In genomic region chr20:25140968-25141367, GRCh38 we compare ENCODE assay signal across 41 cellular contexts. TPM values are rescaled to one million over a fixed set of nuclear protein-coding genes. Genes with fewer than 3 reads are reported as not detected.
"Had no signal": no experiment of that assay in that cellular context is flagged by ENCODE, and none has a peak within 500 bp of the region (broad histone marks: within the 10 kb centered on the region; RNA-seq: fewer than 3 reads in every experiment).

No MANE protein-coding gene starts in this region.

- H3K4me1 ChIP-seq: adrenal gland, breast epithelium had no signal

- H3K36me3 Mint-ChIP-seq: activated naive CD4-positive, alpha-beta T cell treated with anti-CD3 and anti-CD28 coated beads, Interleukin-2, amount 10 ng/mL, durations not matched to agents 7 days and 5 days; activated naive CD4-positive, alpha-beta T cell treated with anti-CD3 and anti-CD28 coated beads, Interleukin-2, amount 50 U/mL, for 24 hours; activated naive CD4-positive, alpha-beta T cell treated with anti-CD3 and anti-CD28 coated beads, Interleukin-2, amount 50 U/mL, for 72 hours; activated naive CD8-positive, alpha-beta T cell; activated naive CD8-positive, alpha-beta T cell treated with anti-CD3 and anti-CD28 coated beads for 36 hours; activated naive CD8-positive, alpha-beta T cell treated with anti-CD3 and anti-CD28 coated beads, Interleukin-2, amount 10 ng/mL, durations not matched to agents 7 days and 5 days; brain had no signal

- H3K27ac ChIP-seq: adrenal gland, ascending aorta, body of pancreas, brain microvascular endothelial cell, breast epithelium, cardiac muscle cell had no signal

- H3K36me3 ChIP-seq: adrenal gland, ascending aorta, brain microvascular endothelial cell, breast epithelium, cardiac muscle cell had no signal

- H3K4me3 ChIP-seq: adrenal gland, ascending aorta, body of pancreas, breast epithelium, cardiac muscle cell had no signal

- H3K4me3 Mint-ChIP-seq: activated naive CD4-positive, alpha-beta T cell treated with anti-CD3 and anti-CD28 coated beads for 36 hours; activated naive CD4-positive, alpha-beta T cell treated with anti-CD3 and anti-CD28 coated beads, Interleukin-2, amount 10 ng/mL, durations not matched to agents 7 days and 5 days; activated naive CD4-positive, alpha-beta T cell treated with anti-CD3 and anti-CD28 coated beads, Interleukin-2, amount 50 U/mL, for 24 hours; activated naive CD8-positive, alpha-beta T cell; activated naive CD8-positive, alpha-beta T cell treated with anti-CD3 and anti-CD28 coated beads for 36 hours; activated naive CD8-positive, alpha-beta T cell treated with anti-CD3 and anti-CD28 coated beads, Interleukin-2, amount 10 ng/mL, durations not matched to agents 7 days and 5 days; activated naive CD8-positive, alpha-beta T cell treated with anti-CD3 and anti-CD28 coated beads, Interleukin-2, amount 50 U/mL, for 24 hours; activated T-cell treated with anti-CD3 and anti-CD28 coated beads, Interleukin-2, amount 50 U/mL, for 24 hours; activated T-cell treated with anti-CD3 and anti-CD28 coated beads, Interleukin-2, amount 50 U/mL, for 4 hours; activated T-cell treated with anti-CD3 and anti-CD28 coated beads, Interleukin-2, amount 50 U/mL, for 72 hours; activated T-helper 1 cell treated with anti-CD3 and anti-CD28 coated beads, Interleukin-12 subunit alpha, Interleukin-12 subunit beta, Interleukin-2, Interleukin-4 antibody, amounts not matched to agents 30 ng/mL and 10 ng/mL and 1 ng/mL, durations not matched to agents 14 hours and 24 hours and 36 hours; activated T-helper 17 cell treated with anti-CD3 and anti-CD28 coated beads, Interleukin-2, amount 50 U/mL, for 72 hours; brain; central memory CD8-positive, alpha-beta T cell had no signal

- H3K27ac Mint-ChIP-seq: activated naive CD4-positive, alpha-beta T cell treated with anti-CD3 and anti-CD28 coated beads for 36 hours; activated naive CD4-positive, alpha-beta T cell treated with anti-CD3 and anti-CD28 coated beads, Interleukin-2, amount 10 ng/mL, durations not matched to agents 7 days and 5 days; activated naive CD4-positive, alpha-beta T cell treated with anti-CD3 and anti-CD28 coated beads, Interleukin-2, amount 50 U/mL, for 24 hours; activated naive CD4-positive, alpha-beta T cell treated with anti-CD3 and anti-CD28 coated beads, Interleukin-2, amount 50 U/mL, for 72 hours; activated naive CD8-positive, alpha-beta T cell; activated naive CD8-positive, alpha-beta T cell treated with anti-CD3 and anti-CD28 coated beads for 36 hours; activated naive CD8-positive, alpha-beta T cell treated with anti-CD3 and anti-CD28 coated beads, Interleukin-2, amount 10 ng/mL, durations not matched to agents 7 days and 5 days; activated naive CD8-positive, alpha-beta T cell treated with anti-CD3 and anti-CD28 coated beads, Interleukin-2, amount 50 U/mL, for 24 hours; activated T-cell treated with anti-CD3 and anti-CD28 coated beads, Interleukin-2, amount 50 U/mL, for 24 hours; activated T-cell treated with anti-CD3 and anti-CD28 coated beads, Interleukin-2, amount 50 U/mL, for 72 hours; activated T-helper 1 cell treated with anti-CD3 and anti-CD28 coated beads, Interleukin-12 subunit alpha, Interleukin-12 subunit beta, Interleukin-2, Interleukin-4 antibody, amounts not matched to agents 30 ng/mL and 10 ng/mL and 1 ng/mL, durations not matched to agents 14 hours and 24 hours and 36 hours; activated T-helper 17 cell treated with anti-CD3 and anti-CD28 coated beads, Interleukin-2, amount 50 U/mL, for 72 hours; activated T-helper 2 cell treated with anti-CD3 and anti-CD28 coated beads, Interferon-gamma antibody, Interleukin-2, Interleukin-4, amounts not matched to agents 10 μg/mL and 5 μg/mL and 100 μg/mL, durations not matched to agents 14 hours and 24 hours and 36 hours; brain had no signal

- ATAC-seq: activated naive CD4-positive, alpha-beta T cell treated with anti-CD3 and anti-CD28 coated beads, Interleukin-2, amount 50 U/mL, for 72 hours; activated naive CD8-positive, alpha-beta T cell treated with anti-CD3 and anti-CD28 coated beads, Interleukin-2, amount 50 U/mL, for 24 hours; activated T-cell treated with anti-CD3 and anti-CD28 coated beads, Interleukin-2, amount 50 U/mL, for 4 hours; activated T-cell treated with anti-CD3 and anti-CD28 coated beads, Interleukin-2, amount 50 U/mL, for 72 hours; activated T-helper 17 cell treated with anti-CD3 and anti-CD28 coated beads, Interleukin-2, amount 50 U/mL, for 72 hours; body of pancreas had no signal

- H3K9me3 Mint-ChIP-seq: activated naive CD4-positive, alpha-beta T cell treated with anti-CD3 and anti-CD28 coated beads for 36 hours; activated naive CD4-positive, alpha-beta T cell treated with anti-CD3 and anti-CD28 coated beads, Interleukin-2, amount 10 ng/mL, durations not matched to agents 7 days and 5 days; activated naive CD4-positive, alpha-beta T cell treated with anti-CD3 and anti-CD28 coated beads, Interleukin-2, amount 50 U/mL, for 24 hours; activated naive CD4-positive, alpha-beta T cell treated with anti-CD3 and anti-CD28 coated beads, Interleukin-2, amount 50 U/mL, for 72 hours; activated naive CD8-positive, alpha-beta T cell treated with anti-CD3 and anti-CD28 coated beads for 36 hours; activated naive CD8-positive, alpha-beta T cell treated with anti-CD3 and anti-CD28 coated beads, Interleukin-2, amount 10 ng/mL, durations not matched to agents 7 days and 5 days; activated naive CD8-positive, alpha-beta T cell treated with anti-CD3 and anti-CD28 coated beads, Interleukin-2, amount 50 U/mL, for 24 hours; activated T-cell treated with anti-CD3 and anti-CD28 coated beads, Interleukin-2, amount 50 U/mL, for 24 hours; activated T-cell treated with anti-CD3 and anti-CD28 coated beads, Interleukin-2, amount 50 U/mL, for 4 hours; activated T-cell treated with anti-CD3 and anti-CD28 coated beads, Interleukin-2, amount 50 U/mL, for 72 hours; activated T-helper 1 cell treated with anti-CD3 and anti-CD28 coated beads, Interleukin-12 subunit alpha, Interleukin-12 subunit beta, Interleukin-2, Interleukin-4 antibody, amounts not matched to agents 30 ng/mL and 10 ng/mL and 1 ng/mL, durations not matched to agents 14 hours and 24 hours and 36 hours; activated T-helper 17 cell treated with anti-CD3 and anti-CD28 coated beads, Interleukin-2, amount 50 U/mL, for 72 hours; activated T-helper 2 cell treated with anti-CD3 and anti-CD28 coated beads, Interferon-gamma antibody, Interleukin-2, Interleukin-4, amounts not matched to agents 10 μg/mL and 5 μg/mL and 100 μg/mL, durations not matched to agents 14 hours and 24 hours and 36 hours; brain; central memory CD8-positive, alpha-beta T cell had no signal

- H3K27me3 ChIP-seq: adrenal gland, ascending aorta, body of pancreas, breast epithelium had no signal

- H3K27me3 Mint-ChIP-seq: activated naive CD4-positive, alpha-beta T cell treated with anti-CD3 and anti-CD28 coated beads, Interleukin-2, amount 50 U/mL, for 24 hours; activated naive CD8-positive, alpha-beta T cell; activated naive CD8-positive, alpha-beta T cell treated with anti-CD3 and anti-CD28 coated beads for 36 hours; activated T-cell treated with anti-CD3 and anti-CD28 coated beads, Interleukin-2, amount 50 U/mL, for 24 hours had no signal

- DNase-seq: activated effector memory CD4-positive, alpha-beta T cell treated with anti-CD3 and anti-CD28 coated beads, Interleukin-2, amount 50 U/mL, for 16 hours; activated effector memory CD4-positive, alpha-beta T cell treated with Interleukin-2 at 50 U/mL for 16 hours; activated gamma-delta T cell; activated gamma-delta T cell treated with Interleukin-2 at 50 U/mL for 16 hours; activated naive CD4-positive, alpha-beta T cell; activated naive CD4-positive, alpha-beta T cell treated with anti-CD3 and anti-CD28 coated beads for 36 hours; activated naive CD4-positive, alpha-beta T cell treated with anti-CD3 and anti-CD28 coated beads, Interleukin-2, amount 10 ng/mL, durations not matched to agents 7 days and 5 days; activated naive CD4-positive, alpha-beta T cell treated with anti-CD3 and anti-CD28 coated beads, Interleukin-2, amount 50 U/mL, for 16 hours; activated naive CD4-positive, alpha-beta T cell treated with Interleukin-2 at 50 U/mL for 16 hours; activated naive CD8-positive, alpha-beta T cell treated with anti-CD3 and anti-CD28 coated beads for 36 hours; activated naive CD8-positive, alpha-beta T cell treated with anti-CD3 and anti-CD28 coated beads, Interleukin-2, amount 10 ng/mL, durations not matched to agents 7 days and 5 days; activated naive CD8-positive, alpha-beta T cell treated with anti-CD3 and anti-CD28 coated beads, Interleukin-2, amount 50 U/mL, for 24 hours; activated T-cell treated with anti-CD3 and anti-CD28 coated beads, Interleukin-2, amount 50 U/mL, for 1 hour; activated T-cell treated with anti-CD3 and anti-CD28 coated beads, Interleukin-2, amount 50 U/mL, for 24 hours; activated T-cell treated with anti-CD3 and anti-CD28 coated beads, Interleukin-2, amount 50 U/mL, for 4 hours; activated T-cell treated with anti-CD3 and anti-CD28 coated beads, Interleukin-2, amount 50 U/mL, for 48 hours; activated T-cell treated with anti-CD3 and anti-CD28 coated beads, Interleukin-2, amount 50 U/mL, for 72 hours; adrenal gland; amniotic stem cell; amygdala; anterior cingulate cortex; aorta; body of pancreas; brain microvascular endothelial cell; caudate nucleus; central memory CD4-positive, alpha-beta T cell; cerebellar nuclear complex had no signal

- H3K9me3 ChIP-seq: adrenal gland, ascending aorta, body of pancreas, breast epithelium had no signal

- H3K4me1 Mint-ChIP-seq: activated naive CD4-positive, alpha-beta T cell treated with anti-CD3 and anti-CD28 coated beads, Interleukin-2, amount 10 ng/mL, durations not matched to agents 7 days and 5 days; activated naive CD4-positive, alpha-beta T cell treated with anti-CD3 and anti-CD28 coated beads, Interleukin-2, amount 50 U/mL, for 24 hours; activated naive CD8-positive, alpha-beta T cell treated with anti-CD3 and anti-CD28 coated beads for 36 hours; activated naive CD8-positive, alpha-beta T cell treated with anti-CD3 and anti-CD28 coated beads, Interleukin-2, amount 10 ng/mL, durations not matched to agents 7 days and 5 days; activated naive CD8-positive, alpha-beta T cell treated with anti-CD3 and anti-CD28 coated beads, Interleukin-2, amount 50 U/mL, for 24 hours; activated T-helper 17 cell treated with anti-CD3 and anti-CD28 coated beads, Interleukin-2, amount 50 U/mL, for 72 hours; central memory CD8-positive, alpha-beta T cell had no signal

RNA-seq across cellular contexts. Expression of gene VSX1, which starts 59.0 kb away (rescaled TPM):
- total RNA-seq: activated naive CD4-positive, alpha-beta T cell treated with anti-CD3 and anti-CD28 coated beads for 36 hours; activated naive CD4-positive, alpha-beta T cell treated with anti-CD3 and anti-CD28 coated beads, Interleukin-2, amount 50 U/mL, for 72 hours; activated naive CD8-positive, alpha-beta T cell treated with anti-CD3 and anti-CD28 coated beads for 36 hours; activated naive CD8-positive, alpha-beta T cell treated with anti-CD3 and anti-CD28 coated beads, Interleukin-2, amount 10 ng/mL, durations not matched to agents 7 days and 5 days; activated T-cell treated with anti-CD3 and anti-CD28 coated beads, Interleukin-2, amount 50 U/mL, for 4 hours; activated T-helper 1 cell treated with anti-CD3 and anti-CD28 coated beads, Interleukin-12 subunit alpha, Interleukin-12 subunit beta, Interleukin-2, Interleukin-4 antibody, amounts not matched to agents 30 ng/mL and 10 ng/mL and 1 ng/mL, durations not matched to agents 14 hours and 24 hours and 36 hours; activated T-helper 17 cell treated with anti-CD3 and anti-CD28 coated beads, Interleukin-2, amount 50 U/mL, for 72 hours; activated T-helper 2 cell treated with anti-CD3 and anti-CD28 coated beads, Interferon-gamma antibody, Interleukin-2, Interleukin-4, amounts not matched to agents 10 μg/mL and 5 μg/mL and 100 μg/mL, durations not matched to agents 14 hours and 24 hours and 36 hours; aorta; ascending aorta; astrocyte; bronchial epithelial cell; cardiac muscle cell; chondrocyte had no signal
- polyA plus RNA-seq: aorta, cardiac muscle cell had no signal
